3 cellular contexts compared by ENCODE assay signal in the genomic region with DNA sequence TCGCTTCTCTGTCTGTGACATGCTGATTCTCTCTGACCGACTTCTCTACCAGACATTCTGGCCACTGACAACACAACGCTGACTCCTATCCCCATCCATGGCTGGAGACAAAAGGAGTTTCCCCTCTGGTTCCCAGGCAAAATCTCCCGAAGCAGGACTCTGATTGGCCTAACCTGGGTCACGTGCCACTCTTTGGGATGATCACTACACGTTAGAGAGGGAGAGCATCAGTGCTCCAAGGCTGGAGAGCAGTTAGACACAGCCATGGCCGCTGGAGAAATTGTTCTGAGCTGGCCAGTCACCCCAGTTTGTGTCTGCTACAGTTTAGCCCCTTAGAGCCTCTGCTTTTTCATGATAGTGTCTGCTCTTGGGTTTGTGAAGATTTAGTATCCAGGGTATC.
TF ChIP-seq lines count a peak whose summit lies in the region.

No MANE protein-coding gene starts in this region.

TF ChIP-seq in A549, 52 proteins besides CTCF, POLR2A, EP300 and RAD21:
- TF ChIP-seq, protein P1, sequence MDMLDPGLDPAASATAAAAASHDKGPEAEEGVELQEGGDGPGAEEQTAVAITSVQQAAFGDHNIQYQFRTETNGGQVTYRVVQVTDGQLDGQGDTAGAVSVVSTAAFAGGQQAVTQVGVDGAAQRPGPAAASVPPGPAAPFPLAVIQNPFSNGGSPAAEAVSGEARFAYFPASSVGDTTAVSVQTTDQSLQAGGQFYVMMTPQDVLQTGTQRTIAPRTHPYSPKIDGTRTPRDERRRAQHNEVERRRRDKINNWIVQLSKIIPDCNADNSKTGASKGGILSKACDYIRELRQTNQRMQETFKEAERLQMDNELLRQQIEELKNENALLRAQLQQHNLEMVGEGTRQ (IDR thresholded peaks at IDR 0.05), result peak; percentile 52
- no peak for TF ChIP-seq HDAC2 (IDR thresholded peaks at IDR 0.05)

TF ChIP-seq in GM12878, 131 proteins besides CTCF, POLR2A, EP300 and RAD21:
- TF ChIP-seq, protein P2, sequence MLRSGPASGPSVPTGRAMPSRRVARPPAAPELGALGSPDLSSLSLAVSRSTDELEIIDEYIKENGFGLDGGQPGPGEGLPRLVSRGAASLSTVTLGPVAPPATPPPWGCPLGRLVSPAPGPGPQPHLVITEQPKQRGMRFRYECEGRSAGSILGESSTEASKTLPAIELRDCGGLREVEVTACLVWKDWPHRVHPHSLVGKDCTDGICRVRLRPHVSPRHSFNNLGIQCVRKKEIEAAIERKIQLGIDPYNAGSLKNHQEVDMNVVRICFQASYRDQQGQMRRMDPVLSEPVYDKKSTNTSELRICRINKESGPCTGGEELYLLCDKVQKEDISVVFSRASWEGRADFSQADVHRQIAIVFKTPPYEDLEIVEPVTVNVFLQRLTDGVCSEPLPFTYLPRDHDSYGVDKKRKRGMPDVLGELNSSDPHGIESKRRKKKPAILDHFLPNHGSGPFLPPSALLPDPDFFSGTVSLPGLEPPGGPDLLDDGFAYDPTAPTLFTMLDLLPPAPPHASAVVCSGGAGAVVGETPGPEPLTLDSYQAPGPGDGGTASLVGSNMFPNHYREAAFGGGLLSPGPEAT (IDR thresholded peaks at IDR 0.05; ENCODE audit: low read depth), result no peak
- TF ChIP-seq, protein P3, sequence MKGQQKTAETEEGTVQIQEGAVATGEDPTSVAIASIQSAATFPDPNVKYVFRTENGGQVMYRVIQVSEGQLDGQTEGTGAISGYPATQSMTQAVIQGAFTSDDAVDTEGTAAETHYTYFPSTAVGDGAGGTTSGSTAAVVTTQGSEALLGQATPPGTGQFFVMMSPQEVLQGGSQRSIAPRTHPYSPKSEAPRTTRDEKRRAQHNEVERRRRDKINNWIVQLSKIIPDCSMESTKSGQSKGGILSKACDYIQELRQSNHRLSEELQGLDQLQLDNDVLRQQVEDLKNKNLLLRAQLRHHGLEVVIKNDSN (IDR thresholded peaks at IDR 0.05; ENCODE audit: borderline replicate concordance, extremely low read length, insufficient read depth, low read depth, low read length), result peak; percentile 41
- peak in 1 of 2 experiments; percentile 23; a peak in 1 of 4 replicates for TF ChIP-seq BHLHE40 (IDR thresholded peaks at IDR 0.05; ENCODE audit: borderline replicate concordance in 1 of 2, low read depth in 2 of 2, low read length in 1 of 2)

TF ChIP-seq in H1, 55 proteins besides CTCF, POLR2A, EP300 and RAD21:
- no peak for TF ChIP-seq TEAD4 (IDR thresholded peaks at IDR 0.05; ENCODE audit: low read depth, low read length)
- no peak for TF ChIP-seq SP2 (IDR thresholded peaks at IDR 0.05; ENCODE audit: low read length)
- TF ChIP-seq TAF1 (IDR thresholded peaks at IDR 0.05; ENCODE audit: low read depth, low read length), result no peak
- TF ChIP-seq GTF2F1 (IDR thresholded peaks at IDR 0.05; ENCODE audit: borderline replicate concordance, low read depth, low read length), result no peak
- no peak for TF ChIP-seq TCF12 (IDR thresholded peaks at IDR 0.05; ENCODE audit: low read depth, low read length)
- no peak for TF ChIP-seq YY1 (IDR thresholded peaks at IDR 0.05; ENCODE audit: low read depth, low read length)
- TF ChIP-seq FOSL1 (IDR thresholded peaks at IDR 0.05; ENCODE audit: insufficient read depth, low read depth, low read length), result no peak
